21 cellular contexts compared by ENCODE assay signal in the genomic region with DNA sequence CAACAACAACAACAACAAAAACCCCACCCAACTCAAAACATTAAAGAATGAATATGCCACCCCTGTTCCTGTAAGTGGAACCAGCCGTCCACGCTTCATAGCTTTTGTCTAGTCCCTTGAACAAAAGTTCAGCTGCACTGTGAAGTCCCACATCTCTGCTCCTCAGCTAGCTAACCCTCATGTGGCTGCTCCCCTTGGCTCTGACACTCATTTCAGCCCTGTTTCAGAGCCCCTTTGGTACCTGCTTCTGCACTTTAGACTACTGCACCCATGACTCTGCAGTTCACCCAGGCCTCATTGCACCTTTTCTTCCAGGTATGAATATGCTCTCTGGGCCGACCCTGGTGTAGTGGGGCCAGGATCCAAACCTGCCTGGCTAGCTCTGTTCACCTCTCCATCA.
"Had no signal": no experiment of that assay in that cellular context is flagged by ENCODE, and none has a peak within 500 bp of the region (broad histone marks: within the 10 kb centered on the region; RNA-seq: fewer than 3 reads in every experiment).

No MANE protein-coding gene starts in this region.

- ATAC-seq: left ventricle myocardium superior; lower lobe of right lung; naive thymus-derived CD8-positive, alpha-beta T cell; stimulated activated naive CD8-positive, alpha-beta T cell treated with anti-CD3 and anti-CD28 coated beads, Interleukin-15, amount 100 ng/mL, for 72 hours had no signal

- H3K27me3 Mint-ChIP-seq: naive thymus-derived CD8-positive, alpha-beta T cell; stimulated activated naive CD8-positive, alpha-beta T cell treated with anti-CD3 and anti-CD28 coated beads, Interleukin-15, amount 100 ng/mL, for 72 hours; type B pancreatic cell had no signal

- FAIRE-seq: colon, frontal cortex, keratinocyte had no signal

- H3K27me3 ChIP-seq: dorsolateral prefrontal cortex, right atrium auricular region, spleen, suprapubic skin, thyroid gland had no signal

- H3K27ac ChIP-seq: dorsolateral prefrontal cortex, lower lobe of right lung, prostate gland, right atrium auricular region, skin epidermis, spleen, suprapubic skin, thyroid gland had no signal

- H3K9me3 ChIP-seq: lower lobe of right lung, prostate gland, right atrium auricular region, spleen, suprapubic skin, thyroid gland had no signal

- H3K4me1 ChIP-seq: lower lobe of right lung, prostate gland, suprapubic skin, thyroid gland had no signal

- H3K9me3 Mint-ChIP-seq: type B pancreatic cell had no signal

- H3K4me3 ChIP-seq: dorsolateral prefrontal cortex, lower lobe of right lung, prostate gland, right atrium auricular region, skin epidermis, spleen, suprapubic skin, thyroid gland had no signal

- DNase-seq: dorsolateral prefrontal cortex; effector CD4-positive, alpha-beta T cell; head of caudate nucleus; left ventricle myocardium superior; lower lobe of right lung; naive thymus-derived CD8-positive, alpha-beta T cell; nephron progenitor cell; nucleus accumbens; spleen; stimulated activated CD4-positive, alpha-beta T cell treated with anti-CD3 and anti-CD28 coated beads, Interleukin-2, amount 100 ng/mL, for 48 hours; stimulated activated naive CD4-positive, alpha-beta T cell; stimulated activated naive CD8-positive, alpha-beta T cell treated with anti-CD3 and anti-CD28 coated beads, Interleukin-15, amount 100 ng/mL, for 72 hours; thyroid gland had no signal

- H3K36me3 ChIP-seq: lower lobe of right lung, prostate gland, right atrium auricular region, suprapubic skin, thyroid gland had no signal

- H3K4me3 Mint-ChIP-seq: naive thymus-derived CD8-positive, alpha-beta T cell; nephron progenitor cell; stimulated activated naive CD8-positive, alpha-beta T cell treated with anti-CD3 and anti-CD28 coated beads, Interleukin-15, amount 100 ng/mL, for 72 hours; type B pancreatic cell had no signal

- H3K27ac Mint-ChIP-seq: type B pancreatic cell had no signal
